15 cellular contexts compared by ENCODE assay signal in genomic region chr13:93646247-93646646, GRCh38.
DNase-seq lines count a peak whose midpoint lies in the region; ATAC-seq and TF ChIP-seq lines count a peak whose summit lies in the region.
"Had no signal": no experiment of that assay in that cellular context is flagged by ENCODE, and none has a peak within 500 bp of the region (broad histone marks: within the 10 kb centered on the region; RNA-seq: fewer than 3 reads in every experiment).

No MANE protein-coding gene starts in this region.

- CTCF ChIA-PET in naive thymus-derived CD4-positive, alpha-beta T cell (lab: Charles Lee) = no interaction called here
- CTCF ChIA-PET in activated CD8-positive, alpha-beta T cell treated with anti-CD3 and anti-CD28 coated beads for 36 hours (lab: Charles Lee) = no interaction called here

- H3K27me3 Mint-ChIP-seq in naive thymus-derived CD4-positive, alpha-beta T cell = peaks cover 0 to 5% (median 0%) of the 10 kb centered on the region in 5 donors
- no peaks in the 10 kb centered on the region for H3K27me3 Mint-ChIP-seq in neural progenitor cell (ENCODE audit: insufficient read depth, low read depth)
- H3K27me3 Mint-ChIP-seq in activated CD8-positive, alpha-beta T cell treated with anti-CD3 and anti-CD28 coated beads for 36 hours = no peaks in the 10 kb centered on the region
- H3K27me3 Mint-ChIP-seq: B cell had no signal

- no peaks in the 10 kb centered on the region for H3F3A ChIP-seq in neural progenitor cell (ENCODE audit: low read depth)

- no peak overlapping the region for H3K4me3 Mint-ChIP-seq in naive thymus-derived CD4-positive, alpha-beta T cell
- H3K4me3 Mint-ChIP-seq in neural progenitor cell = no peak overlapping the region
- no peak overlapping the region for H3K4me3 Mint-ChIP-seq in activated CD8-positive, alpha-beta T cell treated with anti-CD3 and anti-CD28 coated beads for 36 hours
- H3K4me3 Mint-ChIP-seq: B cell had no signal

- H3K4me2 ChIP-seq in neural progenitor cell = no peak overlapping the region

- H3K9me3 ChIP-seq in naive thymus-derived CD4-positive, alpha-beta T cell (ENCODE audit: control insufficient read depth in 2 of 3, low read length in 3 of 3) = no peaks in the 10 kb centered on the region
- H3K9me3 ChIP-seq in neural progenitor cell (ENCODE audit: low read depth) = no peaks in the 10 kb centered on the region
- no peaks in the 10 kb centered on the region for H3K9me3 ChIP-seq in colonic mucosa

- POLR2A ChIA-PET in naive thymus-derived CD4-positive, alpha-beta T cell (lab: Charles Lee) = no interaction called here
- POLR2A ChIA-PET in activated CD8-positive, alpha-beta T cell treated with anti-CD3 and anti-CD28 coated beads for 36 hours (lab: Charles Lee) = no interaction called here

- H3K36me3 Mint-ChIP-seq in naive thymus-derived CD4-positive, alpha-beta T cell = no peaks in the 10 kb centered on the region
- H3K36me3 Mint-ChIP-seq in neural progenitor cell = no peaks in the 10 kb centered on the region
- H3K36me3 Mint-ChIP-seq in activated CD8-positive, alpha-beta T cell treated with anti-CD3 and anti-CD28 coated beads for 36 hours (ENCODE audit: low read depth) = no peaks in the 10 kb centered on the region

- DNase-seq in left ventricle myocardium superior (no peak), cardiac septum (ENCODE audit: low spot score) (no peak), fibroblast of the aortic adventitia (ENCODE audit: low read depth) (peak; percentile 87), sciatic nerve (ENCODE audit: low spot score) (no peak), neural progenitor cell (ENCODE audit: low spot score) (no peak), colonic mucosa (no peak)
- DNase-seq in naive thymus-derived CD4-positive, alpha-beta T cell = no peak
- DNase-seq in activated CD8-positive, alpha-beta T cell treated with anti-CD3 and anti-CD28 coated beads for 36 hours = no peak
- DNase-seq: HCEC 1CT, NCI-H1105, NCI-H1694, NCI-H2081 treated with DMSO at 0.1 percent for 48 hours, NCI-H446 treated with DMSO at 0.1 percent for 48 hours had no signal

- H4K20me1 ChIP-seq in neural progenitor cell (ENCODE audit: low read depth) = no peaks in the 10 kb centered on the region

- no peaks in the 10 kb centered on the region for H3K79me2 ChIP-seq in neural progenitor cell (ENCODE audit: low read depth)

- no peak for TF ChIP-seq CTCF in fibroblast of the aortic adventitia (IDR thresholded peaks at IDR 0.05; ENCODE audit: insufficient read depth, low read length)
- no peak for TF ChIP-seq CTCF in neural progenitor cell (IDR thresholded peaks at IDR 0.05)
- TF ChIP-seq CTCF in colonic mucosa (IDR thresholded peaks at IDR 0.05) = no peak
- no peak for TF ChIP-seq CTCF in activated CD8-positive, alpha-beta T cell treated with anti-CD3 and anti-CD28 coated beads for 36 hours (IDR thresholded peaks at IDR 0.05)

- H2AFZ ChIP-seq in neural progenitor cell (replicated peaks) = no peak overlapping the region

- H3K4me3 ChIP-seq in fibroblast of the aortic adventitia (ENCODE audit: low read depth, low read length) (no peak overlapping the region), neural progenitor cell (no peak overlapping the region), colonic mucosa (no peak overlapping the region)
- H3K4me3 ChIP-seq in naive thymus-derived CD4-positive, alpha-beta T cell (ENCODE audit: low read length) = no peak overlapping the region

- peak; percentile 55 for ATAC-seq in left ventricle myocardium superior
- peak; percentile 75 for ATAC-seq in sciatic nerve
- no peak for ATAC-seq in naive thymus-derived CD4-positive, alpha-beta T cell
- ATAC-seq in activated CD8-positive, alpha-beta T cell treated with anti-CD3 and anti-CD28 coated beads for 36 hours = no peak
- ATAC-seq: Panc1 had no signal

- intact Hi-C loops in left ventricle myocardium superior (cut with micrococcal nuclease) (no loop called here), cardiac septum (cut with DNase I) (no loop called here), sciatic nerve (cut with DNase I) (no loop called here), colonic mucosa (cut with DNase I) (no loop called here)
- intact Hi-C loops in naive thymus-derived CD4-positive, alpha-beta T cell (cut with micrococcal nuclease) = loop anchor here in 1 of 2 donors (10.0 kb wide), 1 partner anchor 699 kb away; no protein-coding TSS in a partner anchor
- intact Hi-C loops in activated CD8-positive, alpha-beta T cell treated with anti-CD3 and anti-CD28 coated beads for 36 hours (cut with micrococcal nuclease) = no loop called here

- no peak overlapping the region for H3K27ac Mint-ChIP-seq in naive thymus-derived CD4-positive, alpha-beta T cell
- H3K27ac Mint-ChIP-seq in neural progenitor cell = no peak overlapping the region
- H3K27ac Mint-ChIP-seq in activated CD8-positive, alpha-beta T cell treated with anti-CD3 and anti-CD28 coated beads for 36 hours = no peak overlapping the region
- H3K27ac Mint-ChIP-seq: B cell had no signal

- no peak overlapping the region for H3K27ac ChIP-seq in naive thymus-derived CD4-positive, alpha-beta T cell (ENCODE audit: low read depth, low read length)
- H3K27ac ChIP-seq in neural progenitor cell (no peak overlapping the region), colonic mucosa (no peak overlapping the region)

- peaks cover 0 to 3% (median 0%) of the 10 kb centered on the region in 11 donors for H3K9me3 Mint-ChIP-seq in naive thymus-derived CD4-positive, alpha-beta T cell
- H3K9me3 Mint-ChIP-seq in neural progenitor cell = no peaks in the 10 kb centered on the region
- H3K9me3 Mint-ChIP-seq in activated CD8-positive, alpha-beta T cell treated with anti-CD3 and anti-CD28 coated beads for 36 hours = no peaks in the 10 kb centered on the region

- no peak overlapping the region for H3K9ac ChIP-seq in neural progenitor cell
- H3K9ac ChIP-seq in colonic mucosa (ENCODE audit: low read depth in 2 of 2, low read length in 2 of 2) = no peak overlapping the region

- no peaks in the 10 kb centered on the region for H3K36me3 ChIP-seq in naive thymus-derived CD4-positive, alpha-beta T cell (ENCODE audit: control insufficient read depth in 2 of 3, insufficient read depth in 3 of 3, low read length in 3 of 3)
- H3K36me3 ChIP-seq in neural progenitor cell = no peaks in the 10 kb centered on the region
- H3K36me3 ChIP-seq in colonic mucosa = no peaks in the 10 kb centered on the region

- no peaks in the 10 kb centered on the region for H3K4me1 Mint-ChIP-seq in naive thymus-derived CD4-positive, alpha-beta T cell
- H3K4me1 Mint-ChIP-seq in neural progenitor cell = no peaks in the 10 kb centered on the region
- H3K4me1 Mint-ChIP-seq in activated CD8-positive, alpha-beta T cell treated with anti-CD3 and anti-CD28 coated beads for 36 hours (ENCODE audit: low read depth) = no peaks in the 10 kb centered on the region
- H3K4me1 Mint-ChIP-seq: B cell had no signal

- no peaks in the 10 kb centered on the region for H3K4me1 ChIP-seq in naive thymus-derived CD4-positive, alpha-beta T cell (ENCODE audit: control insufficient read depth in 2 of 2, insufficient read depth in 2 of 2, low read length in 2 of 2)
- H3K4me1 ChIP-seq in neural progenitor cell = peaks cover 15% of the 10 kb centered on the region
- H3K4me1 ChIP-seq in colonic mucosa = no peaks in the 10 kb centered on the region

- H3K27me3 ChIP-seq in naive thymus-derived CD4-positive, alpha-beta T cell (ENCODE audit: control insufficient read depth in 2 of 2, insufficient read depth in 2 of 2, low read length in 2 of 2) = no peaks in the 10 kb centered on the region
- H3K27me3 ChIP-seq in neural progenitor cell (no peaks in the 10 kb centered on the region), colonic mucosa (no peaks in the 10 kb centered on the region)

Comparison
In these comparisons a context has a peak if more than half of its experiments do, and no peak if none do; other contexts are left out.
1. ATAC-seq: peak in left ventricle myocardium superior (single experiment) and sciatic nerve (single experiment); none in naive thymus-derived CD4-positive, alpha-beta T cell (single experiment) and activated CD8-positive, alpha-beta T cell treated with anti-CD3 and anti-CD28 coated beads for 36 hours (single experiment).